16 cellular contexts compared by ENCODE assay signal in genomic region chr18:39939209-39939608, GRCh38.
DNase-seq lines count a peak whose midpoint lies in the region; TF ChIP-seq lines count a peak whose summit lies in the region.
"Had no signal": no experiment of that assay in that cellular context is flagged by ENCODE, and none has a peak within 500 bp of the region (broad histone marks: within the 10 kb centered on the region; RNA-seq: fewer than 3 reads in every experiment).

No MANE protein-coding gene starts in this region.

- H3F3A ChIP-seq in MM.1S (ENCODE audit: insufficient read depth, low read length) = peaks cover 16% of the 10 kb centered on the region

- H3K9me3 ChIP-seq in MM.1S (replicated peaks; ENCODE audit: insufficient read depth, low read length) = no peaks in the 10 kb centered on the region
- H3K9me3 ChIP-seq: BLaER1 treated with 17β-estradiol and CSF1 and Interleukin-3, amounts not matched to agents 10 nM and 100 nM had no signal

- peak overlapping the region; percentile 47; the same call in 1 of the 2 replicates for H3K27ac ChIP-seq in MM.1S (ENCODE audit: low read length)
- H3K27ac ChIP-seq: BLaER1 treated with 17β-estradiol and CSF1 and Interleukin-3, amounts not matched to agents 10 nM and 100 nM had no signal

- H3K79me2 ChIP-seq in MM.1S (ENCODE audit: low read length) = no peaks in the 10 kb centered on the region

- H3K4me2 ChIP-seq in MM.1S (ENCODE audit: low read depth, low read length) = peak overlapping the region; percentile 55
- H3K4me2 ChIP-seq: BLaER1 treated with 17β-estradiol and CSF1 and Interleukin-3, amounts not matched to agents 10 nM and 100 nM; GM23338 had no signal

- no peaks in the 10 kb centered on the region for H3K36me3 ChIP-seq in MM.1S (replicated peaks; ENCODE audit: insufficient read depth, low read length)
- H3K36me3 ChIP-seq: BLaER1 treated with 17β-estradiol and CSF1 and Interleukin-3, amounts not matched to agents 10 nM and 100 nM had no signal

- peaks cover 29% of the 10 kb centered on the region for H3K4me1 ChIP-seq in MM.1S (ENCODE audit: low read length)
- H3K4me1 ChIP-seq: BLaER1 treated with 17β-estradiol and CSF1 and Interleukin-3, amounts not matched to agents 10 nM and 100 nM had no signal

- no peak overlapping the region; the same call in 1 of the 2 replicates for H3K9ac ChIP-seq in MM.1S (ENCODE audit: low read length)
- H3K9ac ChIP-seq: BLaER1 treated with 17β-estradiol and CSF1 and Interleukin-3, amounts not matched to agents 10 nM and 100 nM had no signal

- H4K20me1 ChIP-seq in MM.1S (ENCODE audit: insufficient read depth, low read length) = no peaks in the 10 kb centered on the region
- H4K20me1 ChIP-seq: BLaER1 treated with 17β-estradiol and CSF1 and Interleukin-3, amounts not matched to agents 10 nM and 100 nM had no signal

- no peak for TF ChIP-seq CTCF in MM.1S (IDR thresholded peaks at IDR 0.05; ENCODE audit: low read length)

- H3K27me3 ChIP-seq in MM.1S (replicated peaks; ENCODE audit: insufficient read depth, low read length) = no peaks in the 10 kb centered on the region
- H3K27me3 ChIP-seq: BLaER1 treated with 17β-estradiol and CSF1 and Interleukin-3, amounts not matched to agents 10 nM and 100 nM had no signal

- peak; percentile 88 for DNase-seq in MM.1S
- peak; percentile 68 for DNase-seq in OCI-M1 (lab: John Stamatoyannopoulos, UW)
- peak; percentile 26 for DNase-seq in left kidney (ENCODE audit: low read depth, low spot score)
- no peak for DNase-seq in cerebellum (ENCODE audit: low spot score)
- DNase-seq in SK-N-DZ (ENCODE audit: low spot score) = no peak
- no peak for DNase-seq in C1 segment of cervical spinal cord (lab: John Stamatoyannopoulos, UW)
- DNase-seq: CD4-positive, CD25-positive, alpha-beta regulatory T cell; CD8-positive, alpha-beta memory T cell; COR-L47; DMS 273 treated with DMSO at 0.1 percent for 48 hours; DMS53; DND-41; EL; HCEC 1CT had no signal

- no peaks in the 10 kb centered on the region for H3K9me2 ChIP-seq in MM.1S (replicated peaks; ENCODE audit: insufficient read depth, low read length)

- 0 out of 2 replicates have a peak overlapping the region, but pooled peaks have one; percentile 25 for H2AFZ ChIP-seq in MM.1S (ENCODE audit: low read length)
- H2AFZ ChIP-seq: GM23338 had no signal

- H3K4me3 ChIP-seq in MM.1S (ENCODE audit: low read length) = peak overlapping the region; percentile 17; the same call in 1 of the 2 replicates
- H3K4me3 ChIP-seq: BLaER1 treated with 17β-estradiol and CSF1 and Interleukin-3, amounts not matched to agents 10 nM and 100 nM; GM23338 had no signal

Comparison
In these comparisons a context has a peak if more than half of its experiments do, and no peak if none do; other contexts are left out.
1. DNase-seq: peak in MM.1S (single experiment), OCI-M1 (single experiment) and left kidney (single experiment); none in cerebellum (single experiment), SK-N-DZ (single experiment) and C1 segment of cervical spinal cord (0 of 14).